Comparison of ENCODE assay signal across 8 cellular contexts in the genomic region with DNA sequence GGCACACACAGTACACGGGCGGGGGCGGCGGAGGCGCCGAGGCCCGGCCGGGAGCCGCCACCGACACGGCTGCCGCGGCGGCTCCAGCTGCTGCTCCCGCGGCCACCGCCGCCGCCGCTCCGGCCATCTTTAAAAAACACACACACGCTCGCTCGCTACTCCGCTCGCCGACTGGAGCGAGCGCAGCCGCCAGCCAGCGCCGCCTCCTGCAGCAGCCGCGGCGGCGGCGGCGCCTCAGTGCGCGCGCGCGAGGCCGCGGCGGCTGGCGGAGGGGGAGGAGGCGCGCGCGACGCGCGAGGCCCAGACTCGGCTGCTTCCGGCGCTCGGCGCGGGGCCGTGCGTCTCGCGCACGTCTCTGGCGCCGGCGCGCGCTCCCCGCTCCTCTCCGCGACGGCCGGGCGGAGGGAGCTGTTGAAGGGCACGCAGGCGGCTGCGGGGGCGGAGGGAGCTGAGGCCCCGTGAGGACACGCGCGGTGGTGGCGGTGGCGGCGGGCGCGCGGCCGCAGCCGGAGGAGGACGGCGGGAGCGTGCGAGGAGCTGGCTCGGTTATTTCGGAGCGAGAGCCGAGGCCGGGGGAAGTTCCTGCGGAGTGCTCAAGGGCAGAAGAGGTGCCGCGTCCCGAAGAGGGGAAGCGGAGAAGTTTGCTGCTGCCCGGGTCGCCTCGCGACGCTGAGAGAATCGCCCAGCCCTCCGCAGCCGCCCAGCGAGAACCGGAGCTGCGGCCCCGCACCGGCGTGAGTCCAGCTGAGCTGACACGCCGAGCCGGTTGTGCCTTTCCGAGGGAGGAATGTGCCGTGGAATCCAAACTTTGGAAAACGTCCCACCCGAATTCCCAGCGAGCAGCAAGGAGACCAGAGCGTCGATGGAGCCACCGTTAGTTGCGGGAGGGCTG. TPM values are rescaled to one million over a fixed set of nuclear protein-coding genes. Genes with fewer than 3 reads are reported as not detected.
DNase-seq lines count a peak whose midpoint lies in the region; ATAC-seq lines count a peak whose summit lies in the region.

A gene with protein sequence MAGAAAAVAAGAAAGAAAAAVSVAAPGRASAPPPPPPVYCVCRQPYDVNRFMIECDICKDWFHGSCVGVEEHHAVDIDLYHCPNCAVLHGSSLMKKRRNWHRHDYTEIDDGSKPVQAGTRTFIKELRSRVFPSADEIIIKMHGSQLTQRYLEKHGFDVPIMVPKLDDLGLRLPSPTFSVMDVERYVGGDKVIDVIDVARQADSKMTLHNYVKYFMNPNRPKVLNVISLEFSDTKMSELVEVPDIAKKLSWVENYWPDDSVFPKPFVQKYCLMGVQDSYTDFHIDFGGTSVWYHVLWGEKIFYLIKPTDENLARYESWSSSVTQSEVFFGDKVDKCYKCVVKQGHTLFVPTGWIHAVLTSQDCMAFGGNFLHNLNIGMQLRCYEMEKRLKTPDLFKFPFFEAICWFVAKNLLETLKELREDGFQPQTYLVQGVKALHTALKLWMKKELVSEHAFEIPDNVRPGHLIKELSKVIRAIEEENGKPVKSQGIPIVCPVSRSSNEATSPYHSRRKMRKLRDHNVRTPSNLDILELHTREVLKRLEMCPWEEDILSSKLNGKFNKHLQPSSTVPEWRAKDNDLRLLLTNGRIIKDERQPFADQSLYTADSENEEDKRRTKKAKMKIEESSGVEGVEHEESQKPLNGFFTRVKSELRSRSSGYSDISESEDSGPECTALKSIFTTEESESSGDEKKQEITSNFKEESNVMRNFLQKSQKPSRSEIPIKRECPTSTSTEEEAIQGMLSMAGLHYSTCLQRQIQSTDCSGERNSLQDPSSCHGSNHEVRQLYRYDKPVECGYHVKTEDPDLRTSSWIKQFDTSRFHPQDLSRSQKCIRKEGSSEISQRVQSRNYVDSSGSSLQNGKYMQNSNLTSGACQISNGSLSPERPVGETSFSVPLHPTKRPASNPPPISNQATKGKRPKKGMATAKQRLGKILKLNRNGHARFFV (minus strand): TSS at position 173 of the 892 bp plus-strand sequence. CDS start 46 bp downstream, at position 127.

- peak; percentile 84 to 95 (median 91) for DNase-seq in CD4-positive, CD25-positive, alpha-beta regulatory T cell
- DNase-seq in HPDE6-E6E7 (ENCODE audit: extremely low spot score) (peak; percentile 69), NK-92 (lab: John Stamatoyannopoulos, UW; ENCODE audit: unreplicated experiment) (peak; percentile 23), mesenchymal stem cell (peak; percentile 91)
- peak; percentile 80 to 85 for DNase-seq in activated CD8-positive, alpha-beta memory T cell treated with anti-CD3 and anti-CD28 coated beads for 4 hours (ENCODE audit: low read depth in 2 of 2)
- peak; percentile 83 to 87 (median 84) for DNase-seq in effector memory CD4-positive, alpha-beta T cell
- DNase-seq in stimulated activated CD4-positive, alpha-beta T cell treated with anti-CD3 and anti-CD28 coated beads, TNF-alpha, amount 100 ng/mL, for 48 hours (ENCODE audit: low read depth in 3 of 3): peak; percentile 80 to 91 (median 82)

- H3K36me3 ChIP-seq in CD4-positive, CD25-positive, alpha-beta regulatory T cell (ENCODE audit: control insufficient read depth, insufficient read depth, low read length): peaks cover 1% of the 10 kb centered on the region
- H3K36me3 ChIP-seq in effector memory CD4-positive, alpha-beta T cell (ENCODE audit: control insufficient read depth, insufficient read depth, low read length): no peaks in the 10 kb centered on the region
- H3K36me3 ChIP-seq in mesenchymal stem cell (ENCODE audit: control insufficient read depth in 1 of 2, insufficient read depth in 2 of 2, low read depth in 1 of 2, low read length in 2 of 2): peaks cover 0 to 3% of the 10 kb centered on the region in 2 experiments

- ATAC-seq in CD4-positive, CD25-positive, alpha-beta regulatory T cell (ENCODE audit: low read depth in 2 of 2): peak; percentile 80 to 82
- ATAC-seq in GM19463 (IDR thresholded peaks at IDR 0.05; ENCODE audit: unreplicated experiment): peak; percentile 67

- peak within 1 kb of the TSS in 1 of 2 experiments; percentile 63 for H2BK12ac ChIP-seq in mesenchymal stem cell (ENCODE audit: low read length in 2 of 2)

- H3K18ac ChIP-seq in mesenchymal stem cell (ENCODE audit: low read depth in 1 of 2, low read length in 2 of 2): peak within 1 kb of the TSS; percentile 84 to 92

- peaks cover 3% of the 10 kb centered on the region for H3K27me3 ChIP-seq in CD4-positive, CD25-positive, alpha-beta regulatory T cell (ENCODE audit: control insufficient read depth, insufficient read depth, low read length)
- no peaks in the 10 kb centered on the region for H3K27me3 ChIP-seq in effector memory CD4-positive, alpha-beta T cell (replicated peaks; ENCODE audit: control insufficient read depth, insufficient read depth, low read length, poor library complexity, severe bottlenecking)
- peaks cover 0 to 20% of the 10 kb centered on the region in 2 experiments for H3K27me3 ChIP-seq in mesenchymal stem cell (ENCODE audit: control insufficient read depth in 1 of 2, insufficient read depth in 1 of 2, low read length in 2 of 2)

- H4K8ac ChIP-seq in mesenchymal stem cell (ENCODE audit: low read length): peak within 1 kb of the TSS; percentile 72

- H3K27me3 Mint-ChIP-seq in CD4-positive, CD25-positive, alpha-beta regulatory T cell: peaks cover 12% of the 10 kb centered on the region

- no peaks in the 10 kb centered on the region for H3K9me3 ChIP-seq in CD4-positive, CD25-positive, alpha-beta regulatory T cell (ENCODE audit: control insufficient read depth in 2 of 2, low read length in 2 of 2)
- no peaks in the 10 kb centered on the region for H3K9me3 ChIP-seq in effector memory CD4-positive, alpha-beta T cell (ENCODE audit: control insufficient read depth, low read length)
- H3K9me3 ChIP-seq in mesenchymal stem cell (ENCODE audit: control insufficient read depth, low read length): no peaks in the 10 kb centered on the region

- H2BK5ac ChIP-seq in mesenchymal stem cell (ENCODE audit: low read depth, low read length, poor library complexity, severe bottlenecking): peak within 1 kb of the TSS; percentile 57

- peaks cover 0 to 2% (median 0%) of the 10 kb centered on the region in 7 donors for H3K9me3 Mint-ChIP-seq in CD4-positive, CD25-positive, alpha-beta regulatory T cell

- H3K4me3 Mint-ChIP-seq in CD4-positive, CD25-positive, alpha-beta regulatory T cell: peak within 1 kb of the TSS; percentile 92 to 99 (median 93)

- H3K23ac ChIP-seq in mesenchymal stem cell (ENCODE audit: low read length in 2 of 2): peak within 1 kb of the TSS in 1 of 2 experiments; percentile 24

- peak within 1 kb of the TSS; percentile 53 for H2AFZ ChIP-seq in mesenchymal stem cell (ENCODE audit: low read depth, low read length)

- WGBS in mesenchymal stem cell: under 1% methylated on average over 111 of the region's 132 CpGs

- peak within 1 kb of the TSS; percentile 97 for H3K9ac ChIP-seq in mesenchymal stem cell (ENCODE audit: low read length)

- H3K4me1 Mint-ChIP-seq in CD4-positive, CD25-positive, alpha-beta regulatory T cell: peaks cover 23 to 37% (median 30%) of the 10 kb centered on the region in 4 donors

- peak within 1 kb of the TSS in 1 of 2 experiments; percentile 91 for H3K14ac ChIP-seq in mesenchymal stem cell (ENCODE audit: low read length in 2 of 2)

- H3K27ac Mint-ChIP-seq in CD4-positive, CD25-positive, alpha-beta regulatory T cell: peak within 1 kb of the TSS; percentile 93 to 98 (median 94)

- peak within 1 kb of the TSS; percentile 73 for H3K4me3 ChIP-seq in CD4-positive, CD25-positive, alpha-beta regulatory T cell (ENCODE audit: low read depth, low read length)
- peak within 1 kb of the TSS; percentile 81 for H3K4me3 ChIP-seq in effector memory CD4-positive, alpha-beta T cell (ENCODE audit: insufficient read depth, low read depth, low read length, poor library complexity, severe bottlenecking)
- H3K4me3 ChIP-seq in mesenchymal stem cell (ENCODE audit: insufficient read depth in 1 of 2, low read depth in 1 of 2, low read length in 2 of 2): peak within 1 kb of the TSS; percentile 81 to 94

- H2BK120ac ChIP-seq in mesenchymal stem cell (ENCODE audit: low read depth, low read length): peak within 1 kb of the TSS; percentile 73

- peaks cover 21% of the 10 kb centered on the region for H3K4me1 ChIP-seq in CD4-positive, CD25-positive, alpha-beta regulatory T cell (ENCODE audit: control insufficient read depth, insufficient read depth, low read length, poor library complexity, severe bottlenecking)
- H3K4me1 ChIP-seq in effector memory CD4-positive, alpha-beta T cell (ENCODE audit: control insufficient read depth, insufficient read depth, low read length, poor library complexity, severe bottlenecking): peaks cover 5% of the 10 kb centered on the region
- no peaks in the 10 kb centered on the region for H3K4me1 ChIP-seq in mesenchymal stem cell (ENCODE audit: control insufficient read depth, insufficient read depth, low read depth, low read length)

- H2AK5ac ChIP-seq in mesenchymal stem cell (ENCODE audit: low read length, severe bottlenecking): no peak within 1 kb of the TSS

- peak within 1 kb of the TSS in 1 of 2 experiments; percentile 84 for H3K4ac ChIP-seq in mesenchymal stem cell (ENCODE audit: low read depth in 1 of 2, low read length in 2 of 2)

- peak within 1 kb of the TSS; percentile 61 for H4K91ac ChIP-seq in mesenchymal stem cell (ENCODE audit: low read length)

- peak within 1 kb of the TSS; percentile 100 for H3K4me2 ChIP-seq in mesenchymal stem cell (ENCODE audit: low read length, poor library complexity, severe bottlenecking)

- no peaks in the 10 kb centered on the region for H3K36me3 Mint-ChIP-seq in CD4-positive, CD25-positive, alpha-beta regulatory T cell

- H3K27ac ChIP-seq in CD4-positive, CD25-positive, alpha-beta regulatory T cell (ENCODE audit: insufficient read depth, low read length, poor library complexity, severe bottlenecking): peak within 1 kb of the TSS; percentile 89
- H3K27ac ChIP-seq in effector memory CD4-positive, alpha-beta T cell (ENCODE audit: insufficient read depth, low read length, poor library complexity, severe bottlenecking): peak within 1 kb of the TSS; percentile 93
- H3K27ac ChIP-seq in mesenchymal stem cell (ENCODE audit: low read length, poor library complexity, severe bottlenecking): peak within 1 kb of the TSS; percentile 54

- peaks cover 6% of the 10 kb centered on the region for H3K79me1 ChIP-seq in mesenchymal stem cell (replicated peaks; ENCODE audit: low read length, poor library complexity, severe bottlenecking)

- peak within 1 kb of the TSS; percentile 80 for H2BK15ac ChIP-seq in mesenchymal stem cell (ENCODE audit: low read depth, poor library complexity, severe bottlenecking)

RNA-seq across cellular contexts. Expression of the gene that starts here (rescaled TPM):
- total RNA-seq in CD4-positive, CD25-positive, alpha-beta regulatory T cell: 52.0 TPM
- polyA plus RNA-seq in CD4-positive, CD25-positive, alpha-beta regulatory T cell: 1 to 10 TPM; 3.2 to 4.9 (median 4.0) TPM
- polyA plus RNA-seq in mesenchymal stem cell (2013, experiment 1 of 2): 1.7 TPM
- polyA plus RNA-seq in mesenchymal stem cell (2013, experiment 2 of 2): 1.5 TPM

Comparison
In these comparisons a context has a peak if more than half of its experiments do, and no peak if none do; other contexts are left out.
1. Peak in every context shown above with its lines: DNase-seq, ATAC-seq, H3K4me3 ChIP-seq and H3K27ac ChIP-seq.
2. DNase-seq: peak in every context shown above with its lines; median percentile 91 in CD4-positive, CD25-positive, alpha-beta regulatory T cell; 91 in mesenchymal stem cell; 84 in effector memory CD4-positive, alpha-beta T cell; 82 in activated CD8-positive, alpha-beta memory T cell treated with anti-CD3 and anti-CD28 coated beads for 4 hours; 82 in stimulated activated CD4-positive, alpha-beta T cell treated with anti-CD3 and anti-CD28 coated beads, TNF-alpha, amount 100 ng/mL, for 48 hours; 69 in HPDE6-E6E7; 23 in NK-92.